ENCODE assay signal across 9 cellular contexts in the genomic region with DNA sequence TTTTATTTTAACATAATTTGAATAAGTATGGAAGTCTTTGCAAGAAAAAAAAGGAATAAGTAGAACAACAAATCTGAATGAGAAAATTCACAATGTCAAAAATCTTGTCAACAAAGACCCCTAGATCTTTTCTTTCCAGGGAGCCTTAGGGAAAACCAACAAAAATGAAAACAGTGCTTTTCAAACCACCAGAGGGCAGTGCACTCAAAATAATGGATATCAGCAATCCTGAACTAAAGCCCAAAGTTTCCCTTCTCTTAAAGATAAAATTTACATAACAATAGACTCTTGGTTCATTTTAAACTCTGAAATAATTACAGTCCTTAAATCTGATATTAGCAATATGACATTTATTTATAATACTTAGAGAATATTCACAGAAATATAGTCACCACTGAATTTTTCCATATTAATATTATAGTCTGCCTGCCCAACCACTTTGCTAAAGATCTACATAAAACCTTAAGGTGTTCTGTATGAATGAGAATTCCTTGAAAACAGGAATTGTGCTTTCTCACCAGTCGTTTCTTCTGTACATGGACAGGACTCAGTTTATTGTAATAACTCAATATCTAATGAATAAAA.
A peak's percentile ranks its signal among the peaks of the same experiment; 100 is the strongest.
DNase-seq lines count a peak whose midpoint lies in the region; ATAC-seq and TF ChIP-seq lines count a peak whose summit lies in the region.
"Had no signal": no experiment of that assay in that cellular context is flagged by ENCODE, and none has a peak within 500 bp of the region (broad histone marks: within the 10 kb centered on the region; RNA-seq: fewer than 3 reads in every experiment).

No MANE protein-coding gene starts in this region.

- peak; percentile 66 for TF ChIP-seq CTCF in OCI-LY1 (IDR thresholded peaks at IDR 0.05; ENCODE audit: low read length)
- peak; percentile 91 for TF ChIP-seq CTCF in endodermal cell (conservative IDR thresholded peaks at IDR 0.05)
- peak; percentile 83 for TF ChIP-seq CTCF in neural cell (IDR thresholded peaks at IDR 0.05; ENCODE audit: poor library complexity, severe bottlenecking)

- no peaks in the 10 kb centered on the region for H3K27me3 Mint-ChIP-seq in endodermal cell (ENCODE audit: insufficient read depth)
- H3K27me3 Mint-ChIP-seq in activated CD4-positive, alpha-beta memory T cell treated with anti-CD3 and anti-CD28 coated beads for 36 hours = no peaks in the 10 kb centered on the region
- no peaks in the 10 kb centered on the region for H3K27me3 Mint-ChIP-seq in activated T-helper 17 cell treated with anti-CD3 and anti-CD28 coated beads, Interleukin-2, amount 50 U/mL, for 72 hours
- H3K27me3 Mint-ChIP-seq: activated B cell treated with CpG ODN at 0.5 μM for 24 hours had no signal

- no peak overlapping the region for H3K27ac Mint-ChIP-seq in endodermal cell
- no peak overlapping the region for H3K27ac Mint-ChIP-seq in activated CD4-positive, alpha-beta memory T cell treated with anti-CD3 and anti-CD28 coated beads for 36 hours
- no peak overlapping the region for H3K27ac Mint-ChIP-seq in activated T-helper 17 cell treated with anti-CD3 and anti-CD28 coated beads, Interleukin-2, amount 50 U/mL, for 72 hours
- H3K27ac Mint-ChIP-seq: activated B cell treated with CpG ODN at 0.5 μM for 24 hours had no signal

- H3K4me2 ChIP-seq in OCI-LY1 (ENCODE audit: low read length) (no peak overlapping the region), neural cell (ENCODE audit: low read length) (no peak overlapping the region)

- intact Hi-C loops in activated CD4-positive, alpha-beta memory T cell treated with anti-CD3 and anti-CD28 coated beads for 36 hours (cut with micrococcal nuclease) = loop anchor here (5.0 kb wide), 3 partner anchors 312 to 717 kb away; no protein-coding TSS in a partner anchor

- CTCF ChIA-PET in activated CD4-positive, alpha-beta memory T cell treated with anti-CD3 and anti-CD28 coated beads for 36 hours (lab: Charles Lee) = no interaction called here

- no peaks in the 10 kb centered on the region for H3K36me3 Mint-ChIP-seq in endodermal cell (ENCODE audit: low read depth)
- H3K36me3 Mint-ChIP-seq in activated CD4-positive, alpha-beta memory T cell treated with anti-CD3 and anti-CD28 coated beads for 36 hours = no peaks in the 10 kb centered on the region
- H3K36me3 Mint-ChIP-seq in activated T-helper 17 cell treated with anti-CD3 and anti-CD28 coated beads, Interleukin-2, amount 50 U/mL, for 72 hours (ENCODE audit: low read depth) = no peaks in the 10 kb centered on the region

- H4K20me1 ChIP-seq in OCI-LY1 (ENCODE audit: insufficient read depth, low read length) = no peaks in the 10 kb centered on the region
- H4K20me1 ChIP-seq in neural cell (ENCODE audit: insufficient read depth) = no peaks in the 10 kb centered on the region

- H3K9ac ChIP-seq in OCI-LY1 (ENCODE audit: low read length) (no peak overlapping the region), endodermal cell (ENCODE audit: extremely low read depth, low read length, poor library complexity, severe bottlenecking) (no peak overlapping the region), neural cell (ENCODE audit: low read length) (no peak overlapping the region)

- no peaks in the 10 kb centered on the region for H3K9me3 Mint-ChIP-seq in endodermal cell
- H3K9me3 Mint-ChIP-seq in activated CD4-positive, alpha-beta memory T cell treated with anti-CD3 and anti-CD28 coated beads for 36 hours = peaks cover 7% of the 10 kb centered on the region
- peaks cover 9% of the 10 kb centered on the region for H3K9me3 Mint-ChIP-seq in activated T-helper 17 cell treated with anti-CD3 and anti-CD28 coated beads, Interleukin-2, amount 50 U/mL, for 72 hours

- H2AFZ ChIP-seq in OCI-LY1 (ENCODE audit: low read length) (no peak overlapping the region), neural cell (ENCODE audit: low read depth, low read length) (no peak overlapping the region)

- H3K4me3 ChIP-seq in OCI-LY1 (ENCODE audit: low read depth, low read length, poor library complexity, severe bottlenecking) (no peak overlapping the region), endodermal cell (ENCODE audit: low read length) (no peak overlapping the region), neural cell (ENCODE audit: low read length) (no peak overlapping the region)

- H3K9me2 ChIP-seq in OCI-LY1 (ENCODE audit: low read depth, low read length) = no peaks in the 10 kb centered on the region
- H3K9me2 ChIP-seq in neural cell (ENCODE audit: insufficient read depth, low read length) = no peaks in the 10 kb centered on the region

- H3K27me3 ChIP-seq in OCI-LY1 (ENCODE audit: insufficient read depth, low read length) (no peaks in the 10 kb centered on the region), endodermal cell (ENCODE audit: control insufficient read depth, insufficient read depth, low read length, poor library complexity, severe bottlenecking) (no peaks in the 10 kb centered on the region), neural cell (ENCODE audit: insufficient read depth, low read depth, low read length) (no peaks in the 10 kb centered on the region)

- POLR2A ChIA-PET in activated CD4-positive, alpha-beta memory T cell treated with anti-CD3 and anti-CD28 coated beads for 36 hours (lab: Charles Lee) = no interaction called here

- H3K9me3 ChIP-seq in OCI-LY1 (ENCODE audit: low read length) (no peaks in the 10 kb centered on the region), endodermal cell (ENCODE audit: control insufficient read depth, low read length) (peaks cover 9% of the 10 kb centered on the region), neural cell (ENCODE audit: low read length) (no peaks in the 10 kb centered on the region)

- H3K36me3 ChIP-seq in OCI-LY1 (ENCODE audit: insufficient read depth, low read length) (no peaks in the 10 kb centered on the region), endodermal cell (ENCODE audit: control insufficient read depth, insufficient read depth, low read length) (no peaks in the 10 kb centered on the region), neural cell (ENCODE audit: insufficient read depth, low read length) (no peaks in the 10 kb centered on the region)

- H3K27ac ChIP-seq in OCI-LY1 (ENCODE audit: low read depth, low read length, poor library complexity, severe bottlenecking) (no peak overlapping the region), endodermal cell (ENCODE audit: low read depth, low read length) (no peak overlapping the region), neural cell (ENCODE audit: low read length) (no peak overlapping the region)

- TF ChIP-seq RAD21 in neural cell (conservative IDR thresholded peaks at IDR 0.05) = peak; percentile 88

- no peaks in the 10 kb centered on the region for H3K4me1 Mint-ChIP-seq in endodermal cell
- no peaks in the 10 kb centered on the region for H3K4me1 Mint-ChIP-seq in activated CD4-positive, alpha-beta memory T cell treated with anti-CD3 and anti-CD28 coated beads for 36 hours (ENCODE audit: low read depth)
- no peaks in the 10 kb centered on the region for H3K4me1 Mint-ChIP-seq in activated T-helper 17 cell treated with anti-CD3 and anti-CD28 coated beads, Interleukin-2, amount 50 U/mL, for 72 hours
- H3K4me1 Mint-ChIP-seq: activated B cell treated with CpG ODN at 0.5 μM for 24 hours had no signal

- H3K4me1 ChIP-seq in OCI-LY1 (ENCODE audit: insufficient read depth, low read length, severe bottlenecking) (no peaks in the 10 kb centered on the region), endodermal cell (ENCODE audit: control insufficient read depth, insufficient read depth, low read length) (no peaks in the 10 kb centered on the region)

- DNase-seq in GM03348 (ENCODE audit: low spot score) (peak; percentile 35), HK-2 (ENCODE audit: unreplicated experiment) (peak; percentile 9), endodermal cell (peak; percentile 70), NK-92 (lab: John Stamatoyannopoulos, UW; ENCODE audit: unreplicated experiment) (no peak)
- DNase-seq in activated CD4-positive, alpha-beta memory T cell treated with anti-CD3 and anti-CD28 coated beads for 36 hours = no peak
- DNase-seq: activated B cell treated with CpG ODN at 0.5 μM for 24 hours had no signal

- no peaks in the 10 kb centered on the region for H3K79me2 ChIP-seq in OCI-LY1 (ENCODE audit: insufficient read depth, low read length)
- H3K79me2 ChIP-seq in neural cell (replicated peaks; ENCODE audit: insufficient read depth, low read length) = no peaks in the 10 kb centered on the region

- H3F3A ChIP-seq in OCI-LY1 (ENCODE audit: insufficient read depth, low read length) (no peaks in the 10 kb centered on the region), neural cell (ENCODE audit: insufficient read depth, low read length, poor library complexity, severe bottlenecking) (no peaks in the 10 kb centered on the region)

- TF ChIP-seq EP300 in neural cell (conservative IDR thresholded peaks at IDR 0.05; ENCODE audit: poor library complexity, severe bottlenecking) = no peak

- H3K4me3 Mint-ChIP-seq in endodermal cell = no peak overlapping the region
- no peak overlapping the region for H3K4me3 Mint-ChIP-seq in activated CD4-positive, alpha-beta memory T cell treated with anti-CD3 and anti-CD28 coated beads for 36 hours
- H3K4me3 Mint-ChIP-seq in activated T-helper 17 cell treated with anti-CD3 and anti-CD28 coated beads, Interleukin-2, amount 50 U/mL, for 72 hours = no peak overlapping the region
- H3K4me3 Mint-ChIP-seq: activated B cell treated with CpG ODN at 0.5 μM for 24 hours had no signal

- no peak for ATAC-seq in activated T-helper 17 cell treated with anti-CD3 and anti-CD28 coated beads, Interleukin-2, amount 50 U/mL, for 72 hours (replicated peaks)

- WGBS in endodermal cell (ENCODE audit: insufficient coverage in 1 of 2, insufficient read length in 1 of 2), 2 experiments = no CpG with 5 or more reads among the region's 1 CpG

TF ChIP-seq in neural cell, 6 proteins besides CTCF, POLR2A, EP300 and RAD21:
- TF ChIP-seq MXI1 (conservative IDR thresholded peaks at IDR 0.05; ENCODE audit: poor library complexity, severe bottlenecking) (no peak), SMC3 (conservative IDR thresholded peaks at IDR 0.05; ENCODE audit: poor library complexity) (peak; percentile 94)

Comparison
In these comparisons a context has a peak if more than half of its experiments do, and no peak if none do; other contexts are left out.
1. DNase-seq: peak in GM03348 (single experiment), HK-2 (single experiment) and endodermal cell (single experiment); none in NK-92 (single experiment) and activated CD4-positive, alpha-beta memory T cell treated with anti-CD3 and anti-CD28 coated beads for 36 hours (single experiment).
2. Peak in every context shown above with its lines, with median percentiles within 50 percentile points of each other: CTCF ChIP-seq.